In genomic region chr11:22807855-22808558, GRCh38 we compare ENCODE assay signal across 11 cellular contexts. TPM values are rescaled to one million over a fixed set of nuclear protein-coding genes. Genes with fewer than 3 reads are reported as not detected.
DNase-seq lines count a peak whose midpoint lies in the region; ATAC-seq and TF ChIP-seq lines count a peak whose summit lies in the region.
"Had no signal": no experiment of that assay in that cellular context is flagged by ENCODE, and none has a peak within 500 bp of the region (broad histone marks: within the 10 kb centered on the region; RNA-seq: fewer than 3 reads in every experiment).

No MANE protein-coding gene starts in this region.

- no peaks in the 10 kb centered on the region for H3K27me3 Mint-ChIP-seq in WTC11 (ENCODE audit: low read depth)

- POLR2A ChIA-PET in WTC11 (lab: Charles Lee) = no interaction called here

- peaks cover 14% of the 10 kb centered on the region for H3K9me3 Mint-ChIP-seq in WTC11
- H3K9me3 Mint-ChIP-seq in activated naive CD4-positive, alpha-beta T cell treated with anti-CD3 and anti-CD28 coated beads, Interleukin-2, amount 50 U/mL, for 72 hours = peaks cover 5 to 8% of the 10 kb centered on the region in 2 donors

- H3K36me3 Mint-ChIP-seq in WTC11 = peaks cover 9% of the 10 kb centered on the region
- H3K36me3 Mint-ChIP-seq in activated naive CD4-positive, alpha-beta T cell treated with anti-CD3 and anti-CD28 coated beads, Interleukin-2, amount 50 U/mL, for 72 hours = peaks cover 5% of the 10 kb centered on the region in 2 donors

- no peaks in the 10 kb centered on the region for H3K4me1 ChIP-seq in BE2C

- peak overlapping the region; percentile 5 for H3K4me3 ChIP-seq in fibroblast of pulmonary artery (replicated peaks; ENCODE audit: low read depth, low read length)
- H3K4me3 ChIP-seq in BE2C (ENCODE audit: low read depth, low read length) = no peak overlapping the region

- H3K27ac Mint-ChIP-seq in WTC11 = no peak overlapping the region
- no peak overlapping the region for H3K27ac Mint-ChIP-seq in activated naive CD4-positive, alpha-beta T cell treated with anti-CD3 and anti-CD28 coated beads, Interleukin-2, amount 50 U/mL, for 72 hours

- peaks cover 8% of the 10 kb centered on the region for H3K4me1 Mint-ChIP-seq in WTC11

- H3K36me3 ChIP-seq in BE2C = no peaks in the 10 kb centered on the region

- H3K4me3 Mint-ChIP-seq in WTC11 = no peak overlapping the region

- DNase-seq in fibroblast of pulmonary artery (ENCODE audit: low read depth) = peak; percentile 79
- DNase-seq in WTC11 (ENCODE audit: low spot score) = no peak
- DNase-seq in activated naive CD4-positive, alpha-beta T cell treated with anti-CD3 and anti-CD28 coated beads, Interleukin-2, amount 50 U/mL, for 72 hours (ENCODE audit: low spot score in 2 of 2) = no peak
- DNase-seq in SIG-M5 treated with dmso at 0.1 percent for 504 hours (lab: John Stamatoyannopoulos, UW; ENCODE audit: unreplicated experiment) = no peak
- no peak for DNase-seq in BE2C
- DNase-seq: activated CD8-positive, alpha-beta memory T cell treated with anti-CD3 and anti-CD28 coated beads, Interleukin-2, amount 50 U/mL, for 4 hours; foreskin fibroblast; trophoblast cell had no signal

- peak; percentile 97 for ATAC-seq in GM18519 (IDR thresholded peaks at IDR 0.05; ENCODE audit: low FRiP score, unreplicated experiment)
- ATAC-seq in GM21737 (IDR thresholded peaks at IDR 0.05; ENCODE audit: unreplicated experiment) = peak; percentile 91
- peak; percentile 96 for ATAC-seq in HG03558 (IDR thresholded peaks at IDR 0.05; ENCODE audit: extremely low read depth, unreplicated experiment)
- ATAC-seq in WTC11 = no peak
- ATAC-seq in activated naive CD4-positive, alpha-beta T cell treated with anti-CD3 and anti-CD28 coated beads, Interleukin-2, amount 50 U/mL, for 72 hours = no peak

- no peaks in the 10 kb centered on the region for H3K27me3 ChIP-seq in BE2C

- TF ChIP-seq CTCF in fibroblast of pulmonary artery (IDR thresholded peaks at IDR 0.05; ENCODE audit: low read length, missing control alignments) (no peak), WTC11 (IDR thresholded peaks at IDR 0.05) (no peak), BE2C (IDR thresholded peaks at IDR 0.05; ENCODE audit: low read depth, low read length) (no peak)

- CTCF ChIA-PET in WTC11 (lab: Charles Lee) = no interaction called here

- H3K9me3 ChIP-seq in BE2C = no peaks in the 10 kb centered on the region

TF ChIP-seq in WTC11, 78 proteins besides CTCF, POLR2A, EP300 and RAD21:
- no peak for TF ChIP-seq JUN (CRISPR knock-in tag; IDR thresholded peaks at IDR 0.05)
- TF ChIP-seq HMGA2 (CRISPR knock-in tag; IDR thresholded peaks at IDR 0.05) = no peak
- TF ChIP-seq NFATC4 (CRISPR knock-in tag; IDR thresholded peaks at IDR 0.05) = no peak

RNA-seq across cellular contexts. Expression of gene SVIP, which starts 21.6 kb away (rescaled TPM):
- 8.1 to 10.9 TPM (median 9.1 TPM) in 3 replicates for total RNA-seq in WTC11 (2021)
- 10 to 100 TPM; 46.6 to 70.2 TPM for total RNA-seq in activated naive CD4-positive, alpha-beta T cell treated with anti-CD3 and anti-CD28 coated beads, Interleukin-2, amount 50 U/mL, for 72 hours
- 7.0 TPM for polyA plus RNA-seq in BE2C (2012; ENCODE audit: insufficient read depth, insufficient read length, low read depth)

RNA-seq across cellular contexts. Expression of gene CCDC179, which starts 52.3 kb away (rescaled TPM):
- not detected in 3 replicates for total RNA-seq in WTC11 (2021)
- not detected for total RNA-seq in activated naive CD4-positive, alpha-beta T cell treated with anti-CD3 and anti-CD28 coated beads, Interleukin-2, amount 50 U/mL, for 72 hours
- polyA plus RNA-seq in BE2C (2012; ENCODE audit: insufficient read depth, insufficient read length, low read depth) = not detected

Comparison
In these comparisons a context has a peak if more than half of its experiments do, and no peak if none do; other contexts are left out.
1. ATAC-seq: peak in GM18519 (single experiment), GM21737 (single experiment) and HG03558 (single experiment); none in WTC11 (single experiment) and activated naive CD4-positive, alpha-beta T cell treated with anti-CD3 and anti-CD28 coated beads, Interleukin-2, amount 50 U/mL, for 72 hours (0 of 2).